ENCODE assay signal across 13 cellular contexts in genomic region chr13:45737571-45738002, GRCh38. TPM values are rescaled to one million over a fixed set of nuclear protein-coding genes. Genes with fewer than 3 reads are reported as not detected.
DNase-seq lines count a peak whose midpoint lies in the region; ATAC-seq and TF ChIP-seq lines count a peak whose summit lies in the region.
"Had no signal": no experiment of that assay in that cellular context is flagged by ENCODE, and none has a peak within 500 bp of the region (broad histone marks: within the 10 kb centered on the region; RNA-seq: fewer than 3 reads in every experiment).

No MANE protein-coding gene starts in this region.

- TF ChIP-seq CTCF in retinal pigment epithelial cell (conservative IDR thresholded peaks at IDR 0.05; ENCODE audit: low read depth, low read length), result peak; percentile 36

- H3K27me3 Mint-ChIP-seq in activated CD4-positive, alpha-beta memory T cell treated with anti-CD3 and anti-CD28 coated beads, Interleukin-2, amount 10 ng/mL, durations not matched to agents 7 days and 5 days, result no peaks in the 10 kb centered on the region

- no peak overlapping the region for H3K27ac Mint-ChIP-seq in activated CD4-positive, alpha-beta memory T cell treated with anti-CD3 and anti-CD28 coated beads, Interleukin-2, amount 10 ng/mL, durations not matched to agents 7 days and 5 days
- H3K27ac Mint-ChIP-seq: immature natural killer cell had no signal

- CTCF ChIA-PET in activated CD4-positive, alpha-beta memory T cell treated with anti-CD3 and anti-CD28 coated beads, Interleukin-2, amount 10 ng/mL, durations not matched to agents 7 days and 5 days (lab: Charles Lee), result interaction anchor here (0.8 kb wide), 1 partner anchor 68 kb away, joined by 3 read pairs; no protein-coding TSS in a partner anchor

- H3K36me3 Mint-ChIP-seq in activated CD4-positive, alpha-beta memory T cell treated with anti-CD3 and anti-CD28 coated beads, Interleukin-2, amount 10 ng/mL, durations not matched to agents 7 days and 5 days (ENCODE audit: low read depth), result no peaks in the 10 kb centered on the region
- H3K36me3 Mint-ChIP-seq: immature natural killer cell had no signal

- H3K4me3 Mint-ChIP-seq in activated CD4-positive, alpha-beta memory T cell treated with anti-CD3 and anti-CD28 coated beads, Interleukin-2, amount 10 ng/mL, durations not matched to agents 7 days and 5 days, result no peak overlapping the region
- H3K4me3 Mint-ChIP-seq: immature natural killer cell had no signal

- no peaks in the 10 kb centered on the region for H3K9me3 Mint-ChIP-seq in activated CD4-positive, alpha-beta memory T cell treated with anti-CD3 and anti-CD28 coated beads, Interleukin-2, amount 10 ng/mL, durations not matched to agents 7 days and 5 days
- H3K9me3 Mint-ChIP-seq: immature natural killer cell had no signal

- no peaks in the 10 kb centered on the region for H3K4me1 Mint-ChIP-seq in activated CD4-positive, alpha-beta memory T cell treated with anti-CD3 and anti-CD28 coated beads, Interleukin-2, amount 10 ng/mL, durations not matched to agents 7 days and 5 days
- H3K4me1 Mint-ChIP-seq: immature natural killer cell had no signal

- DNase-seq in activated CD4-positive, alpha-beta T cell treated with anti-CD3 and anti-CD28 coated beads for 48 hours, result peak; percentile 53
- no peak for DNase-seq in activated CD4-positive, alpha-beta T cell treated with anti-CD3 and anti-CD28 coated beads for 4 hours
- peak; percentile 19 for DNase-seq in activated CD4-positive, alpha-beta memory T cell treated with anti-CD3 and anti-CD28 coated beads, Interleukin-2, amount 10 ng/mL, durations not matched to agents 7 days and 5 days
- DNase-seq in retinal pigment epithelial cell (ENCODE audit: low read depth) (no peak), mucosa of gallbladder (ENCODE audit: low spot score) (no peak), AG08395 (ENCODE audit: low spot score) (no peak), CD1c-positive myeloid dendritic cell (ENCODE audit: extremely low spot score) (no peak)
- DNase-seq: dermis blood vessel endothelial cell, immature natural killer cell, MG63, ovary had no signal

- H3K4me3 ChIP-seq in retinal pigment epithelial cell (ENCODE audit: low read length), result no peak overlapping the region
- H3K4me3 ChIP-seq: MG63, ovary had no signal

- POLR2A ChIA-PET in activated CD4-positive, alpha-beta memory T cell treated with anti-CD3 and anti-CD28 coated beads, Interleukin-2, amount 10 ng/mL, durations not matched to agents 7 days and 5 days (lab: Charles Lee), result no interaction called here

- ATAC-seq in HG03039 (IDR thresholded peaks at IDR 0.05; ENCODE audit: unreplicated experiment), result peak; percentile 46
- ATAC-seq: Right ventricle myocardium inferior had no signal

RNA-seq across cellular contexts. Expression of gene CBY2, which starts 35.5 kb away (rescaled TPM):
- total RNA-seq in activated CD4-positive, alpha-beta memory T cell treated with anti-CD3 and anti-CD28 coated beads, Interleukin-2, amount 10 ng/mL, durations not matched to agents 7 days and 5 days, result not detected
- total RNA-seq in mucosa of gallbladder, result not detected
- total RNA-seq: dermis blood vessel endothelial cell, ovary, Right ventricle myocardium inferior had no signal

Comparison
In these comparisons a context has a peak if more than half of its experiments do, and no peak if none do; other contexts are left out.
1. DNase-seq: peak in activated CD4-positive, alpha-beta T cell treated with anti-CD3 and anti-CD28 coated beads for 48 hours (single experiment) and activated CD4-positive, alpha-beta memory T cell treated with anti-CD3 and anti-CD28 coated beads, Interleukin-2, amount 10 ng/mL, durations not matched to agents 7 days and 5 days (single experiment); none in activated CD4-positive, alpha-beta T cell treated with anti-CD3 and anti-CD28 coated beads for 4 hours (0 of 2), retinal pigment epithelial cell (single experiment), mucosa of gallbladder (single experiment), AG08395 (single experiment) and CD1c-positive myeloid dendritic cell (single experiment).